In genomic region chr7:129657363-129657762, GRCh38 we compare ENCODE assay signal across 1 cellular context.
TF ChIP-seq lines count a peak whose summit lies in the region.

No MANE protein-coding gene starts in this region.

TF ChIP-seq in WTC11, 78 proteins besides CTCF, POLR2A, EP300 and RAD21 (continued from another document):
- TF ChIP-seq ATF1 (CRISPR knock-in tag; IDR thresholded peaks at IDR 0.05) (no peak), MXD4 (CRISPR knock-in tag; IDR thresholded peaks at IDR 0.05; ENCODE audit: borderline replicate concordance) (no peak), MYBL2 (CRISPR knock-in tag; IDR thresholded peaks at IDR 0.05) (no peak)
TF ChIP-seq in WTC11: peak in this region for 0.
